17 cellular contexts compared by ENCODE assay signal in the genomic region with DNA sequence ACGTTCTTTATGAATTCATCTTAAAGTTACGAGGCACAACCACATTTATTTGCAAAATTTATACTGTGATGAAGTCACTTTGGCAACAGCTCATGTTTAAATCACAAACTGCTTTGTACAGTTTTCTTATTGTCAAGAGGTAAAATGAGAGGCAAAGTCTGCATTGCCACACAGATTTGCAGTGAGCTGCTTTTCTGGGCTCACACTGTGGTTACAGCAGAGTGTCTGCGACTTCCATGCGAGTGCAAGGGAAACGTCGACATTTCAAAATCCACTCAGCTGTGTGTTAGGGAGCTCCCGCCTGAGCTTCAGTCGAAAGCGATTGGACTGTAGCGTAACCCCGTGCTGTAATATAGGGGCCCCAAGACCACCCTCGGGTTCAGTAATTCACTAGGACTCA. TPM values are rescaled to one million over a fixed set of nuclear protein-coding genes. Genes with fewer than 3 reads are reported as not detected.
A peak's percentile ranks its signal among the peaks of the same experiment; 100 is the strongest.
DNase-seq lines count a peak whose midpoint lies in the region; ATAC-seq and TF ChIP-seq lines count a peak whose summit lies in the region.
"Had no signal": no experiment of that assay in that cellular context is flagged by ENCODE, and none has a peak within 500 bp of the region (broad histone marks: within the 10 kb centered on the region; RNA-seq: fewer than 3 reads in every experiment).

No MANE protein-coding gene starts in this region.

- H3K9me2 ChIP-seq in GM23338 (ENCODE audit: insufficient read depth), result no peaks in the 10 kb centered on the region
- H3K9me2 ChIP-seq in OCI-LY7 (ENCODE audit: insufficient read depth, low read length), result no peaks in the 10 kb centered on the region

- H4K20me1 ChIP-seq in GM23338 (replicated peaks; ENCODE audit: insufficient read depth) (peaks cover 84% of the 10 kb centered on the region), osteoblast (ENCODE audit: insufficient read depth, low read length) (peaks cover 62% of the 10 kb centered on the region), OCI-LY7 (ENCODE audit: insufficient read depth, low read length) (peaks cover 5% of the 10 kb centered on the region; the same call in 1 of the 2 replicates)

- BruUV-seq in OCI-LY7 (replicated peaks; lab: Mats Ljungman, UMichigan), result no TSS peak

- H2AFZ ChIP-seq in GM23338, result no peak overlapping the region
- H2AFZ ChIP-seq in osteoblast (ENCODE audit: low read length), result no peak overlapping the region
- H2AFZ ChIP-seq in OCI-LY7 (ENCODE audit: low read length), result no peak overlapping the region
- H2AFZ ChIP-seq: GM23248 had no signal

- H3K4me2 ChIP-seq in GM23338, result no peak overlapping the region
- H3K4me2 ChIP-seq in osteoblast (ENCODE audit: insufficient read depth, low read length), result no peak overlapping the region
- no peak overlapping the region for H3K4me2 ChIP-seq in OCI-LY7 (ENCODE audit: low read length)
- H3K4me2 ChIP-seq: BLaER1 treated with 17β-estradiol and CSF1 and Interleukin-3, amounts not matched to agents 10 nM and 100 nM had no signal

- in situ Hi-C loops in G401 (cut with HindIII; ENCODE audit: low sequenced_read_pairs), result no loop called here

- POLR2A ChIA-PET in RWPE1 (lab: Yijun Ruan, JAX; ENCODE audit: low non-redundant PET), result no interaction called here
- POLR2A ChIA-PET in OCI-LY7 (lab: Charles Lee), result no interaction called here

- H3K4me1 Mint-ChIP-seq in GM23338, result peaks cover 17% of the 10 kb centered on the region

- no peaks in the 10 kb centered on the region for H3K27me3 Mint-ChIP-seq in GM23338 (ENCODE audit: insufficient read depth, low read depth, poor library complexity)
- H3K27me3 Mint-ChIP-seq: B cell, IgD-negative memory B cell had no signal

- 0 out of 2 replicates have a peak overlapping the region, but pooled peaks have one; percentile 7 for H3K9ac ChIP-seq in iPS-20b (ENCODE audit: low read depth, low read length)
- H3K9ac ChIP-seq: BLaER1 treated with 17β-estradiol and CSF1 and Interleukin-3, amounts not matched to agents 10 nM and 100 nM; GM23248 had no signal

- no peak for DNase-seq in GM23338 (ENCODE audit: low spot score)
- no peak for DNase-seq in RWPE1 (ENCODE audit: low spot score)
- no peak for DNase-seq in osteoblast (ENCODE audit: insufficient read length, low spot score, missing footprints)
- DNase-seq in G401 (ENCODE audit: low spot score), result no peak
- DNase-seq in OCI-LY7 (ENCODE audit: low spot score), result no peak
- DNase-seq: Calu3; CD8-positive, alpha-beta T cell; DMS 273 treated with DMSO at 0.1 percent for 48 hours; DMS53; DND-41; EL; GM23248 had no signal

- H3K79me2 ChIP-seq in GM23338 (replicated peaks; ENCODE audit: insufficient read depth) (peaks cover 98% of the 10 kb centered on the region), osteoblast (ENCODE audit: insufficient read depth, low read length) (peaks cover 89% of the 10 kb centered on the region), OCI-LY7 (ENCODE audit: insufficient read depth, low read depth, low read length) (peaks cover 52% of the 10 kb centered on the region)

- H3K9me3 Mint-ChIP-seq in GM23338, result no peaks in the 10 kb centered on the region
- H3K9me3 Mint-ChIP-seq: CD8-positive, alpha-beta T cell; IgD-negative memory B cell had no signal

- H3K27me3 ChIP-seq in GM23338 (ENCODE audit: insufficient read depth) (no peaks in the 10 kb centered on the region), iPS-20b (ENCODE audit: insufficient read depth, low read length) (no peaks in the 10 kb centered on the region), osteoblast (ENCODE audit: insufficient read depth, low read length) (no peaks in the 10 kb centered on the region)
- H3K27me3 ChIP-seq: BLaER1 treated with 17β-estradiol and CSF1 and Interleukin-3, amounts not matched to agents 10 nM and 100 nM had no signal

- intact Hi-C loops in OCI-LY7 (cut with micrococcal nuclease; ENCODE audit: unreplicated experiment), result no loop called here

- no peaks in the 10 kb centered on the region for H3K36me3 ChIP-seq in GM23338 (ENCODE audit: insufficient read depth)
- peaks cover 38% of the 10 kb centered on the region for H3K36me3 ChIP-seq in iPS-20b (ENCODE audit: insufficient read depth, low read depth, low read length)
- no peaks in the 10 kb centered on the region for H3K36me3 ChIP-seq in osteoblast (ENCODE audit: insufficient read depth, low read length)
- H3K36me3 ChIP-seq in OCI-LY7 (ENCODE audit: insufficient read depth, low read length), result peaks cover 87% of the 10 kb centered on the region

- H3K9me3 ChIP-seq in iPS-20b (ENCODE audit: insufficient read depth, low read depth, low read length) (no peaks in the 10 kb centered on the region), osteoblast (ENCODE audit: low read depth, low read length) (no peaks in the 10 kb centered on the region), OCI-LY7 (ENCODE audit: low read length) (peaks cover 15% of the 10 kb centered on the region)

- peak overlapping the region; percentile 67; the same call in 1 of the 2 replicates for H3K27ac Mint-ChIP-seq in GM23338
- H3K27ac Mint-ChIP-seq: B cell; CD8-positive, alpha-beta T cell; IgD-negative memory B cell had no signal

- no peak overlapping the region for H3K4me3 Mint-ChIP-seq in GM23338
- H3K4me3 Mint-ChIP-seq: B cell; CD8-positive, alpha-beta T cell; IgD-negative memory B cell had no signal

- peak overlapping the region; percentile 59 for H3K27ac ChIP-seq in GM23338 (ENCODE audit: low read depth)
- 0 out of 2 replicates have a peak overlapping the region, but pooled peaks have one; percentile 13 for H3K27ac ChIP-seq in RWPE1
- H3K27ac ChIP-seq in iPS-20b (ENCODE audit: low read length), result no peak overlapping the region
- H3K27ac ChIP-seq in osteoblast (ENCODE audit: low read depth, low read length), result peak overlapping the region; percentile 48
- no peak overlapping the region for H3K27ac ChIP-seq in OCI-LY7 (ENCODE audit: low read depth, low read length, poor library complexity, severe bottlenecking)
- H3K27ac ChIP-seq: BLaER1 treated with 17β-estradiol and CSF1 and Interleukin-3, amounts not matched to agents 10 nM and 100 nM; GM23248 had no signal

- H3F3A ChIP-seq in GM23338 (replicated peaks; ENCODE audit: low read depth), result 0 out of 2 replicates have a peak, but pooled peaks cover 2% of the 10 kb centered on the region

- H3K36me3 Mint-ChIP-seq in GM23338 (ENCODE audit: low read depth), result peaks cover 33% of the 10 kb centered on the region

- CTCF ChIA-PET in RWPE1 (lab: Yijun Ruan, JAX) (interaction anchor here (0.7 to 0.9 kb wide), 2 partner anchors 16 to 119 kb away, joined by 3 to 4 read pairs; no protein-coding TSS in a partner anchor), OCI-LY7 (lab: Charles Lee; ENCODE audit: unreplicated experiment) (no interaction called here)

- H3K4me1 ChIP-seq in GM23338 (ENCODE audit: insufficient read depth) (0 out of 2 replicates have a peak, but pooled peaks cover 3% of the 10 kb centered on the region), iPS-20b (ENCODE audit: insufficient read depth, low read length) (peaks cover 3% of the 10 kb centered on the region; the same call in 1 of the 2 replicates), osteoblast (ENCODE audit: insufficient read depth, low read length) (peaks cover 16% of the 10 kb centered on the region), OCI-LY7 (ENCODE audit: insufficient read depth, low read length, poor library complexity, severe bottlenecking) (no peaks in the 10 kb centered on the region)

- no peak; the same call in 2 of the 3 replicates for ATAC-seq in GM23338
- ATAC-seq: CD8-positive, alpha-beta T cell had no signal

- H3K4me3 ChIP-seq in GM23338 (no peak overlapping the region), iPS-20b (ENCODE audit: low read length) (no peak overlapping the region), osteoblast (ENCODE audit: insufficient read depth, low read length) (no peak overlapping the region), OCI-LY7 (ENCODE audit: low read depth, low read length, poor library complexity, severe bottlenecking) (no peak overlapping the region)
- H3K4me3 ChIP-seq: BLaER1 treated with 17β-estradiol and CSF1 and Interleukin-3, amounts not matched to agents 10 nM and 100 nM; GM23248 had no signal

- TF ChIP-seq CTCF in GM23338 (conservative IDR thresholded peaks at IDR 0.05; ENCODE audit: low read depth in 2 of 2) (no peak), RWPE1 (conservative IDR thresholded peaks at IDR 0.05; ENCODE audit: low read depth) (no peak), osteoblast (IDR thresholded peaks at IDR 0.05; ENCODE audit: extremely low read depth, low read depth, low read length) (no peak), OCI-LY7 (conservative IDR thresholded peaks at IDR 0.05; ENCODE audit: low read length) (no peak)

TF ChIP-seq in GM23338, 12 proteins besides CTCF, POLR2A, EP300 and RAD21 (continues in another document):
- no peak for TF ChIP-seq STAT1 (IDR thresholded peaks at IDR 0.05; ENCODE audit: unreplicated experiment)

RNA-seq across cellular contexts. Expression of a gene that starts 13.0 kb away (rescaled TPM):
- 104 and 126 TPM in 2 replicates for total RNA-seq in GM23338 (2014; rRNA removed; shearing (Covaris generic))
- 53.3 and 63.2 TPM in 2 replicates for polyA plus RNA-seq in GM23338 (2016; fragmentation: Nextera tagmentation; extraction: Ambion mirVana)
- total RNA-seq in osteoblast (60.4 TPM in 2 replicates), OCI-LY7 (2022) (217 and 220 TPM in 2 replicates)
- total RNA-seq in G401 (2014; rRNA removed; shearing (Covaris generic)), result 44.9 and 55.1 TPM in 2 replicates
- total RNA-seq in OCI-LY7 (2014; rRNA removed; shearing (Covaris generic)), result 92.3 and 103 TPM in 2 replicates

RNA-seq across cellular contexts. Expression of a gene that starts 34.3 kb away (rescaled TPM):
- 0.21 and 0.54 TPM in 2 replicates for total RNA-seq in GM23338 (2014; rRNA removed; shearing (Covaris generic))
- 0.10 and 0.21 TPM in 2 replicates for polyA plus RNA-seq in GM23338 (2016; fragmentation: Nextera tagmentation; extraction: Ambion mirVana)
- total RNA-seq in osteoblast (under 0.01 and 0.29 TPM in 2 replicates), OCI-LY7 (2022) (9.2 and 12.2 TPM in 2 replicates)
- total RNA-seq in G401 (2014; rRNA removed; shearing (Covaris generic)), result 0.41 and 2.0 TPM in 2 replicates
- 1.3 and 2.3 TPM in 2 replicates for total RNA-seq in OCI-LY7 (2014; rRNA removed; shearing (Covaris generic))
- total RNA-seq: A172 had no signal

RNA-seq across cellular contexts. Expression of a gene that starts 42.0 kb away (rescaled TPM):
- total RNA-seq in GM23338 (2014; rRNA removed; shearing (Covaris generic)), result 3.4 and 5.0 TPM in 2 replicates
- polyA plus RNA-seq in GM23338 (2016; fragmentation: Nextera tagmentation; extraction: Ambion mirVana), result 9.6 and 12.3 TPM in 2 replicates
- total RNA-seq in osteoblast (31.5 and 43.8 TPM in 2 replicates), OCI-LY7 (2022) (not detected in 2 replicates)
- 184 and 209 TPM in 2 replicates for total RNA-seq in G401 (2014; rRNA removed; shearing (Covaris generic))
- total RNA-seq in OCI-LY7 (2014; rRNA removed; shearing (Covaris generic)), result not detected in 2 replicates

RNA-seq across cellular contexts. Expression of a gene that starts 54.0 kb away (rescaled TPM):
- total RNA-seq in GM23338 (2014; rRNA removed; shearing (Covaris generic)), result 0.80 and 7.7 TPM in 2 replicates
- 8.4 and 13.2 TPM in 2 replicates for polyA plus RNA-seq in GM23338 (2016; fragmentation: Nextera tagmentation; extraction: Ambion mirVana)
- 5.0 and 8.7 TPM in 2 replicates for total RNA-seq in osteoblast
- total RNA-seq in G401 (2014; rRNA removed; shearing (Covaris generic)), result 8.6 TPM in 1 of 2 replicates, not detected in the other
- total RNA-seq in OCI-LY7 (2014; rRNA removed; shearing (Covaris generic)), result 4.1 and 4.6 TPM in 2 replicates
- 1.5 TPM in 1 of 2 replicates, not detected in the other for total RNA-seq in OCI-LY7 (2022)
- total RNA-seq: A172 had no signal

RNA-seq across cellular contexts. Expression of a gene that starts 58.4 kb away (rescaled TPM):
- total RNA-seq in GM23338 (2014; rRNA removed; shearing (Covaris generic)), result 3.9 and 16.3 TPM in 2 replicates
- 4.1 and 5.9 TPM in 2 replicates for polyA plus RNA-seq in GM23338 (2016; fragmentation: Nextera tagmentation; extraction: Ambion mirVana)
- total RNA-seq in osteoblast (3.2 and 5.1 TPM in 2 replicates), OCI-LY7 (2022) (55.8 and 58.0 TPM in 2 replicates)
- 67.1 and 89.1 TPM in 2 replicates for total RNA-seq in G401 (2014; rRNA removed; shearing (Covaris generic))
- total RNA-seq in OCI-LY7 (2014; rRNA removed; shearing (Covaris generic)), result 53.2 and 57.4 TPM in 2 replicates

Comparison
In these comparisons a context has a peak if more than half of its experiments do, and no peak if none do; other contexts are left out.
1. H3K27ac ChIP-seq: peak in GM23338 (single experiment), RWPE1 (single experiment) and osteoblast (single experiment); none in iPS-20b (single experiment) and OCI-LY7 (single experiment).